ENCODE assay signal across 10 cellular contexts in genomic region chr7:1950623-1951523, GRCh38.
DNase-seq lines count a peak whose midpoint lies in the region; ATAC-seq and TF ChIP-seq lines count a peak whose summit lies in the region.
"Had no signal": no experiment of that assay in that cellular context is flagged by ENCODE, and none has a peak within 500 bp of the region (broad histone marks: within the 10 kb centered on the region; RNA-seq: fewer than 3 reads in every experiment).

No MANE protein-coding gene starts in this region.

- H3K4me3 Mint-ChIP-seq in activated CD4-positive, alpha-beta memory T cell treated with anti-CD3 and anti-CD28 coated beads, Interleukin-2, amount 10 ng/mL, durations not matched to agents 7 days and 5 days = no peak overlapping the region
- H3K4me3 Mint-ChIP-seq in memory B cell = no peak overlapping the region

- no peaks in the 10 kb centered on the region for H3K36me3 Mint-ChIP-seq in activated CD4-positive, alpha-beta memory T cell treated with anti-CD3 and anti-CD28 coated beads, Interleukin-2, amount 10 ng/mL, durations not matched to agents 7 days and 5 days (ENCODE audit: low read depth)
- H3K36me3 Mint-ChIP-seq in memory B cell = peaks cover 1% of the 10 kb centered on the region

- POLR2A ChIA-PET in activated CD4-positive, alpha-beta memory T cell treated with anti-CD3 and anti-CD28 coated beads, Interleukin-2, amount 10 ng/mL, durations not matched to agents 7 days and 5 days (lab: Charles Lee) = interaction anchor here (2.1 kb wide), 1 partner anchor 11 kb away, joined by 19 read pairs; no protein-coding TSS in a partner anchor

- no peaks in the 10 kb centered on the region for H3K27me3 Mint-ChIP-seq in activated CD4-positive, alpha-beta memory T cell treated with anti-CD3 and anti-CD28 coated beads, Interleukin-2, amount 10 ng/mL, durations not matched to agents 7 days and 5 days
- H3K27me3 Mint-ChIP-seq in memory B cell = no peaks in the 10 kb centered on the region

- no peak overlapping the region for H3K4me3 ChIP-seq in NB4 (ENCODE audit: low read depth, low read length)
- H3K4me3 ChIP-seq: cardiac muscle cell had no signal

- H3K27ac Mint-ChIP-seq in activated CD4-positive, alpha-beta memory T cell treated with anti-CD3 and anti-CD28 coated beads, Interleukin-2, amount 10 ng/mL, durations not matched to agents 7 days and 5 days = peak overlapping the region; percentile 58
- peak overlapping the region; percentile 18 for H3K27ac Mint-ChIP-seq in memory B cell

- ATAC-seq in memory B cell (ENCODE audit: low read depth) = peak; percentile 47
- ATAC-seq in esophagus mucosa = no peak

- TF ChIP-seq POLR2A in NB4 (IDR thresholded peaks at IDR 0.05; ENCODE audit: extremely low read depth, insufficient read length) = no peak

- peak; percentile 14 for DNase-seq in DMS79 (lab: John Stamatoyannopoulos, UW)
- DNase-seq in NB4 (ENCODE audit: low read depth) = peak; percentile 76
- DNase-seq in activated CD4-positive, alpha-beta memory T cell treated with anti-CD3 and anti-CD28 coated beads, Interleukin-2, amount 10 ng/mL, durations not matched to agents 7 days and 5 days = peak; percentile 66
- DNase-seq in memory B cell (ENCODE audit: low spot score in 2 of 2) = no peak
- no peak for DNase-seq in GM19238 (ENCODE audit: insufficient read length, low spot score)
- no peak for DNase-seq in anterior cingulate cortex (lab: John Stamatoyannopoulos, UW)
- DNase-seq in 8988T = no peak
- DNase-seq: mammary epithelial cell had no signal

- peaks cover 17% of the 10 kb centered on the region for H3K4me1 Mint-ChIP-seq in activated CD4-positive, alpha-beta memory T cell treated with anti-CD3 and anti-CD28 coated beads, Interleukin-2, amount 10 ng/mL, durations not matched to agents 7 days and 5 days
- H3K4me1 Mint-ChIP-seq in memory B cell = peaks cover 5% of the 10 kb centered on the region

- no peaks in the 10 kb centered on the region for H3K9me3 Mint-ChIP-seq in activated CD4-positive, alpha-beta memory T cell treated with anti-CD3 and anti-CD28 coated beads, Interleukin-2, amount 10 ng/mL, durations not matched to agents 7 days and 5 days
- no peaks in the 10 kb centered on the region for H3K9me3 Mint-ChIP-seq in memory B cell

- CTCF ChIA-PET in activated CD4-positive, alpha-beta memory T cell treated with anti-CD3 and anti-CD28 coated beads, Interleukin-2, amount 10 ng/mL, durations not matched to agents 7 days and 5 days (lab: Charles Lee) = interaction anchor here (0.6 kb wide), 1 partner anchor 298 kb away, joined by 4 read pairs; no protein-coding TSS in a partner anchor

- no peak for TF ChIP-seq CTCF in NB4 (IDR thresholded peaks at IDR 0.05; ENCODE audit: low read depth, low read length)

Comparison
In these comparisons a context has a peak if more than half of its experiments do, and no peak if none do; other contexts are left out.
1. DNase-seq: peak in DMS79 (single experiment), NB4 (single experiment) and activated CD4-positive, alpha-beta memory T cell treated with anti-CD3 and anti-CD28 coated beads, Interleukin-2, amount 10 ng/mL, durations not matched to agents 7 days and 5 days (single experiment); none in memory B cell (0 of 2), GM19238 (single experiment), anterior cingulate cortex (0 of 58) and 8988T (single experiment).